ENCODE assay signal across 8 cellular contexts in the genomic region with DNA sequence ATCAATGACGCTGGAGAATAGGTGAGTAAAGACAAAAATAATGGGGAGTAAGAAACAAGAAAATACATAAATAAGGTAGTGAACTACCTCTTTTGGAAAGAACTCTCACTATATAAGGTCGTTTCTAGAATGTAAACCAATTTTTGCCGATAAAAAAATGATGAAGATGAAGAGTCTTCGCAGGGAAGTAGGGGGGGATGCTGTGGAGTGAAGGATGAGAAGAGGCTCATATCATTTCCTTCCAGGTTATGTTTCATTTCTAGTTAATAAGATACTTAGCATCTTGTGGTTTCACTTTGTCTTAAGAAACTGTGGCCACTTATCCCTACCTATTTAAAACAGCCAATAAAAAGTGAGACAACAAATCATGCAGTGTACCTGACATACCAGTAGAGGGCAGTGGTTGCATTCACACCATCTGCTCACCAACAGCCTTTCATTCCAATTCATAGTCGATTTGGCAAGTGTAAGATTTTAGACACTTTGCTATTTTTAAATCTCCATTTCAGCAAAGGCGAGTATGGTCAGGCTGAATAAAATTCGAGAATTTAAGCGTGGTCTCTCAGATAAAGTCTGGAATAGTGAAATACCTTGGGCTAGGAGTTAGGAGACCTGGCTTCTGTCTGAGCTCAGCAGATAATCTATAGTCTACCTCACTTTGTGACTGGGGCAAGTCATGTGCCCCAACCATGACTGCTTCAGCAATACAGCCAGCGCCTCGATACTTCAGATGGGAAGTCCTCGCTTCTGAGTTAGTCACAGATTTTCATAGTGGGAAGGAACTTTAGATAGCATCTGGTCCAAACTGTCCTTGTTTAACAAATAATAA. TPM values are rescaled to one million over a fixed set of nuclear protein-coding genes. Genes with fewer than 3 reads are reported as not detected.
DNase-seq lines count a peak whose midpoint lies in the region; TF ChIP-seq lines count a peak whose summit lies in the region.

No MANE protein-coding gene starts in this region.

- H3K36me3 Mint-ChIP-seq in brain: peaks cover 26% of the 10 kb centered on the region

- peaks cover 34% of the 10 kb centered on the region for H3K4me1 Mint-ChIP-seq in brain

- H3K27ac Mint-ChIP-seq in brain: peak overlapping the region in 3 of 5 experiments; percentile 22 to 76 (median 43)

- TF ChIP-seq CTCF in brain (conservative IDR thresholded peaks at IDR 0.05): peak; percentile 83 to 87

- H3K36me3 ChIP-seq in SK-N-MC (ENCODE audit: insufficient read depth, low read length): no peaks in the 10 kb centered on the region

- H3K4me3 Mint-ChIP-seq in brain: peak overlapping the region in 1 of 5 experiments; percentile 52

- peak; percentile 19 to 50 (median 31) for DNase-seq in stimulated activated CD4-positive, alpha-beta T cell treated with anti-CD3 and anti-CD28 coated beads, Interleukin-12 subunit alpha, Interleukin-12 subunit beta, amount 100 ng/mL, for 48 hours (ENCODE audit: low read depth in 2 of 3, low spot score in 1 of 3)
- DNase-seq in stimulated activated CD4-positive, alpha-beta T cell treated with anti-CD3 and anti-CD28 coated beads, Interleukin-4, amount 100 ng/mL, for 1 hour: no peak
- DNase-seq in HCEC 1CT: peak; percentile 68
- peak; percentile 72 for DNase-seq in LoVo (ENCODE audit: low spot score)
- peak; percentile 42 for DNase-seq in SK-N-MC (ENCODE audit: low read depth, low spot score)
- peak; percentile 66 for DNase-seq in iPS-NIHi11 (ENCODE audit: low spot score)
- peak; percentile 21 to 45 for DNase-seq in stimulated activated CD4-positive, alpha-beta T cell treated with anti-CD3 and anti-CD28 coated beads, Interleukin-2, amount 100 ng/mL, for 24 hours

- no peak overlapping the region for H3K27ac ChIP-seq in SK-N-MC

- H3K4me3 ChIP-seq in SK-N-MC: no peak overlapping the region

- H3K9ac ChIP-seq in SK-N-MC (ENCODE audit: insufficient read length): no peak overlapping the region

- H3K9me3 Mint-ChIP-seq in brain: no peaks in the 10 kb centered on the region

- H3K9me3 ChIP-seq in SK-N-MC (ENCODE audit: low read depth, low read length): no peaks in the 10 kb centered on the region

- H3K27me3 Mint-ChIP-seq in brain: peaks cover 3% of the 10 kb centered on the region

RNA-seq across cellular contexts. Expression of a gene that starts 28.9 kb away (rescaled TPM):
- polyA plus RNA-seq in brain (ENCODE audit: insufficient read depth, low read depth, low replicate concordance): 17.5 TPM
